In the genomic region with DNA sequence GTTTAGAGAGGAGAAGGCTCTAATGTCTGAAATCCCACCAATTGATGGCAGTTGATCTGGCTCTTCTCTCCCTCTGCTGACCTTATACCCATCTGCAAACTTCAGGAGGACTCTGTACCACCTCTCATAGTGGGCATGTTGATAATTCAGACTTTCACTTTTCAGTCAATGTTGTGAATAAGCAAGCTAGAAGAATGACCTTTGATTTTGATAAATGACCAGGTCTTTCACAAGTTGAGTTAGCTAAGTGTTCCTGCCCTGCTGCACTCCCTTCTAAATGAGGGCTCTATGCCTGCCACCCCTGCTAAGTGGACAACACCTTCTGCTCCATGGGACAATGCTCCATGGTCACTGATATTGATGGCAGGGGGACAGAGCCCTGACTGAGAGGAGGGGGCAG, we compare ENCODE assay signal across 25 cellular contexts.
DNase-seq lines count a peak whose midpoint lies in the region; ATAC-seq, FAIRE-seq and TF ChIP-seq lines count a peak whose summit lies in the region.
"Had no signal": no experiment of that assay in that cellular context is flagged by ENCODE, and none has a peak within 500 bp of the region (broad histone marks: within the 10 kb centered on the region; RNA-seq: fewer than 3 reads in every experiment).

No MANE protein-coding gene starts in this region.

- H3K18ac ChIP-seq in H1 (ENCODE audit: extremely low read depth, low read length), result no peak overlapping the region

- H3K56ac ChIP-seq in H1 (replicated peaks; ENCODE audit: insufficient read length, low read depth, low read length), result no peak overlapping the region

- H3K27me3 ChIP-seq in H1 (replicated peaks in 1 of 4; ENCODE audit: control insufficient read depth in 3 of 4, extremely low read depth in 1 of 4, insufficient read depth in 3 of 4, low read length in 3 of 4), result no peaks in the 10 kb centered on the region
- H3K27me3 ChIP-seq in heart right ventricle, result no peaks in the 10 kb centered on the region
- H3K27me3 ChIP-seq: MG63 had no signal

- H3K27me3 Mint-ChIP-seq in activated naive CD4-positive, alpha-beta T cell treated with anti-CD3 and anti-CD28 coated beads, Interleukin-2, amount 50 U/mL, for 24 hours, result no peaks in the 10 kb centered on the region

- no peak overlapping the region for H2BK12ac ChIP-seq in H1 (ENCODE audit: low read depth, low read length)

- DNase-seq in activated naive CD4-positive, alpha-beta T cell treated with Interleukin-2 at 50 U/mL for 16 hours, result no peak
- DNase-seq in H1 (ENCODE audit: low read depth in 1 of 2, low spot score in 2 of 2) (no peak), mucosa of descending colon (no peak), amygdala (lab: John Stamatoyannopoulos, UW) (no peak), heart right ventricle (no peak)
- DNase-seq: CD8-positive, alpha-beta memory T cell; DMS153; DND-41; IMR-90; KG1; MG63; NCI-H2029; NCI-H446; NCI-H524 treated with DMSO at 0.1 percent for 48 hours; NCI-H774; NK-92 treated with Interleukin-12 subunit alpha and Interleukin-12 subunit beta, amount 100 ng/mL, for 24 hours; RPMI8226; SHP77 had no signal

- CTCF ChIA-PET in H1 (lab: Charles Lee; ENCODE audit: partially characterized antibody), result interaction anchor here (0.9 to 2.7 kb wide), 7 partner anchors 10 to 299 kb away, joined by 3 to 8 read pairs (median 3); no protein-coding TSS in a partner anchor

- H3K4me1 Mint-ChIP-seq in activated naive CD4-positive, alpha-beta T cell treated with anti-CD3 and anti-CD28 coated beads, Interleukin-2, amount 50 U/mL, for 24 hours, result no peaks in the 10 kb centered on the region
- H3K4me1 Mint-ChIP-seq: B cell; CD14-positive monocyte; CD8-positive, alpha-beta memory T cell had no signal

- H4K20me1 ChIP-seq in H1 (replicated peaks in 1 of 2; ENCODE audit: control insufficient read depth in 1 of 2, insufficient read depth in 2 of 2, low read length in 2 of 2), result no peaks in the 10 kb centered on the region

- H4K91ac ChIP-seq in H1 (replicated peaks; ENCODE audit: insufficient read length, low read length), result no peak overlapping the region

- no peaks in the 10 kb centered on the region for H3K23me2 ChIP-seq in H1 (ENCODE audit: low read depth, low read length)

- no peak overlapping the region for H2BK120ac ChIP-seq in H1 (replicated peaks; ENCODE audit: low read depth, low read length)

- no peaks in the 10 kb centered on the region for H3K79me2 ChIP-seq in H1 (ENCODE audit: control insufficient read depth in 1 of 2, insufficient read depth in 2 of 2, low read length in 2 of 2)

- H3K9me3 Mint-ChIP-seq in activated naive CD4-positive, alpha-beta T cell treated with anti-CD3 and anti-CD28 coated beads, Interleukin-2, amount 50 U/mL, for 24 hours, result no peaks in the 10 kb centered on the region
- H3K9me3 Mint-ChIP-seq: CD8-positive, alpha-beta memory T cell had no signal

- intact Hi-C loops in mucosa of descending colon (cut with DNase I, micrococcal nuclease) (no loop called here), heart right ventricle (cut with DNase I) (no loop called here)

- H4K8ac ChIP-seq in H1 (ENCODE audit: extremely low read depth, insufficient read depth, low read length), result no peak overlapping the region

- no peak overlapping the region for H2BK15ac ChIP-seq in H1 (ENCODE audit: low read length)

- peak overlapping the region; percentile 50; the same call in 1 of the 2 replicates for H2BK20ac ChIP-seq in H1 (ENCODE audit: low read length)

- H3K4me3 Mint-ChIP-seq in activated naive CD4-positive, alpha-beta T cell treated with anti-CD3 and anti-CD28 coated beads, Interleukin-2, amount 50 U/mL, for 24 hours, result no peak overlapping the region
- H3K4me3 Mint-ChIP-seq: B cell; CD14-positive monocyte; CD8-positive, alpha-beta memory T cell had no signal

- H2AK5ac ChIP-seq in H1 (ENCODE audit: low read depth, low read length), result no peak overlapping the region

- TF ChIP-seq CTCF in H1 (IDR thresholded peaks at IDR 0.05; ENCODE audit: control extremely low read depth in 1 of 3, insufficient read depth in 1 of 3, low read depth in 1 of 3, low read length in 3 of 3), result no peak
- TF ChIP-seq CTCF in mucosa of descending colon (IDR thresholded peaks at IDR 0.05), result no peak
- no peak for TF ChIP-seq CTCF in heart right ventricle (IDR thresholded peaks at IDR 0.05)

- no peaks in the 10 kb centered on the region for H3K79me1 ChIP-seq in H1 (ENCODE audit: low read depth, low read length)

- no peak overlapping the region for H3K27ac ChIP-seq in H1 (ENCODE audit: low read depth, low read length)
- H3K27ac ChIP-seq in heart right ventricle, result no peak overlapping the region
- H3K27ac ChIP-seq: 22Rv1 had no signal

- H3K4me1 ChIP-seq in H1 (replicated peaks in 1 of 4; ENCODE audit: control insufficient read depth in 3 of 4, insufficient read depth in 4 of 4, low read length in 3 of 4) (no peaks in the 10 kb centered on the region), mucosa of descending colon (ENCODE audit: low read depth) (peaks cover 9% of the 10 kb centered on the region), heart right ventricle (peaks cover 0 to 23% (median 5%) of the 10 kb centered on the region in 9 donors)

- H3K9me3 ChIP-seq in H1 (ENCODE audit: insufficient read depth in 2 of 2, low read depth in 1 of 2, low read length in 1 of 2) (no peaks in the 10 kb centered on the region), mucosa of descending colon (no peaks in the 10 kb centered on the region), heart right ventricle (no peaks in the 10 kb centered on the region)
- H3K9me3 ChIP-seq: MG63 had no signal

- H3K4me2 ChIP-seq in H1 (ENCODE audit: insufficient read depth in 1 of 2, low read depth in 2 of 2, low read length in 2 of 2), result no peak overlapping the region

- no peak for TF ChIP-seq POLR2A in H1 (IDR thresholded peaks at IDR 0.05; ENCODE audit: control extremely low read depth in 1 of 2, low read depth in 2 of 2, low read length in 2 of 2)

- H3K36me3 ChIP-seq in H1 (ENCODE audit: control insufficient read depth in 2 of 4, insufficient read depth in 4 of 4, low read length in 3 of 4) (no peaks in the 10 kb centered on the region), mucosa of descending colon (ENCODE audit: low read depth) (no peaks in the 10 kb centered on the region), heart right ventricle (no peaks in the 10 kb centered on the region)
- H3K36me3 ChIP-seq: MG63 had no signal

- POLR2A ChIA-PET in H1 (lab: Charles Lee; ENCODE audit: partially characterized antibody), result interaction anchor here (0.7 to 1.6 kb wide), 5 partner anchors 12 to 188 kb away, joined by 3 to 10 read pairs (median 3); no protein-coding TSS in a partner anchor

- TF ChIP-seq RAD21 in H1 (IDR thresholded peaks at IDR 0.05 in 1 of 2, conservative IDR thresholded peaks at IDR 0.05 in 1 of 2; ENCODE audit: low read depth in 2 of 2, low read length in 2 of 2), result no peak

- H4K5ac ChIP-seq in H1 (ENCODE audit: insufficient read length, low read depth, low read length), result no peak overlapping the region

- H3K4me3 ChIP-seq in H1 (ENCODE audit: extremely low read depth in 1 of 4, insufficient read depth in 2 of 4, low read depth in 3 of 4, low read length in 4 of 4) (no peak overlapping the region), mucosa of descending colon (no peak overlapping the region), heart right ventricle (no peak overlapping the region)
- H3K4me3 ChIP-seq: MG63 had no signal

- H3K23ac ChIP-seq in H1 (ENCODE audit: insufficient read length), result no peak overlapping the region

- peak overlapping the region; percentile 35 for H3K27ac Mint-ChIP-seq in activated naive CD4-positive, alpha-beta T cell treated with anti-CD3 and anti-CD28 coated beads, Interleukin-2, amount 50 U/mL, for 24 hours
- H3K27ac Mint-ChIP-seq: B cell, CD14-positive monocyte had no signal

- H3K9ac ChIP-seq in H1 (replicated peaks in 1 of 4; ENCODE audit: extremely low read depth in 1 of 4, low read depth in 3 of 4, low read length in 3 of 4), result no peak overlapping the region

- no peak overlapping the region for H3K4ac ChIP-seq in H1 (replicated peaks; ENCODE audit: insufficient read length, low read depth, low read length)

- ATAC-seq in mucosa of descending colon (peak; percentile 37), HG03442 (IDR thresholded peaks at IDR 0.05; ENCODE audit: unreplicated experiment) (no peak), HG02678 (IDR thresholded peaks at IDR 0.05; ENCODE audit: unreplicated experiment) (no peak), heart right ventricle (no peak)

- no peak for TF ChIP-seq EP300 in H1 (IDR thresholded peaks at IDR 0.05; ENCODE audit: borderline replicate concordance in 1 of 2, low read depth in 2 of 2, low read length in 2 of 2)

- H3K36me3 Mint-ChIP-seq in activated naive CD4-positive, alpha-beta T cell treated with anti-CD3 and anti-CD28 coated beads, Interleukin-2, amount 50 U/mL, for 24 hours, result no peaks in the 10 kb centered on the region
- H3K36me3 Mint-ChIP-seq: CD14-positive monocyte; CD8-positive, alpha-beta memory T cell had no signal

- H2AFZ ChIP-seq in H1 (ENCODE audit: low read length), result no peak overlapping the region

- no peak overlapping the region for H3K14ac ChIP-seq in H1 (ENCODE audit: insufficient read length)

- no peak overlapping the region for H2BK5ac ChIP-seq in H1 (ENCODE audit: low read depth, low read length)

- no peak for FAIRE-seq in H1 (lab: Jason Lieb, UNC)
- FAIRE-seq: H54 had no signal

TF ChIP-seq in H1, 55 proteins besides CTCF, POLR2A, EP300 and RAD21 (continues in another document):
- no peak for TF ChIP-seq TEAD4 (IDR thresholded peaks at IDR 0.05; ENCODE audit: low read depth, low read length)
- TF ChIP-seq, protein P1, sequence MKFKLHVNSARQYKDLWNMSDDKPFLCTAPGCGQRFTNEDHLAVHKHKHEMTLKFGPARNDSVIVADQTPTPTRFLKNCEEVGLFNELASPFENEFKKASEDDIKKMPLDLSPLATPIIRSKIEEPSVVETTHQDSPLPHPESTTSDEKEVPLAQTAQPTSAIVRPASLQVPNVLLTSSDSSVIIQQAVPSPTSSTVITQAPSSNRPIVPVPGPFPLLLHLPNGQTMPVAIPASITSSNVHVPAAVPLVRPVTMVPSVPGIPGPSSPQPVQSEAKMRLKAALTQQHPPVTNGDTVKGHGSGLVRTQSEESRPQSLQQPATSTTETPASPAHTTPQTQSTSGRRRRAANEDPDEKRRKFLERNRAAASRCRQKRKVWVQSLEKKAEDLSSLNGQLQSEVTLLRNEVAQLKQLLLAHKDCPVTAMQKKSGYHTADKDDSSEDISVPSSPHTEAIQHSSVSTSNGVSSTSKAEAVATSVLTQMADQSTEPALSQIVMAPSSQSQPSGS (IDR thresholded peaks at IDR 0.05; ENCODE audit: low read length), result no peak
- TF ChIP-seq, protein P2, sequence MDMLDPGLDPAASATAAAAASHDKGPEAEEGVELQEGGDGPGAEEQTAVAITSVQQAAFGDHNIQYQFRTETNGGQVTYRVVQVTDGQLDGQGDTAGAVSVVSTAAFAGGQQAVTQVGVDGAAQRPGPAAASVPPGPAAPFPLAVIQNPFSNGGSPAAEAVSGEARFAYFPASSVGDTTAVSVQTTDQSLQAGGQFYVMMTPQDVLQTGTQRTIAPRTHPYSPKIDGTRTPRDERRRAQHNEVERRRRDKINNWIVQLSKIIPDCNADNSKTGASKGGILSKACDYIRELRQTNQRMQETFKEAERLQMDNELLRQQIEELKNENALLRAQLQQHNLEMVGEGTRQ (IDR thresholded peaks at IDR 0.05; ENCODE audit: low read length), result no peak
- TF ChIP-seq POU5F1 (IDR thresholded peaks at IDR 0.05; ENCODE audit: low read depth, low read length), result no peak
- TF ChIP-seq NANOG (IDR thresholded peaks at IDR 0.05; ENCODE audit: insufficient read depth, low read depth, low read length, poor library complexity, severe bottlenecking), result no peak
